2 cellular contexts compared by ENCODE assay signal in the genomic region with DNA sequence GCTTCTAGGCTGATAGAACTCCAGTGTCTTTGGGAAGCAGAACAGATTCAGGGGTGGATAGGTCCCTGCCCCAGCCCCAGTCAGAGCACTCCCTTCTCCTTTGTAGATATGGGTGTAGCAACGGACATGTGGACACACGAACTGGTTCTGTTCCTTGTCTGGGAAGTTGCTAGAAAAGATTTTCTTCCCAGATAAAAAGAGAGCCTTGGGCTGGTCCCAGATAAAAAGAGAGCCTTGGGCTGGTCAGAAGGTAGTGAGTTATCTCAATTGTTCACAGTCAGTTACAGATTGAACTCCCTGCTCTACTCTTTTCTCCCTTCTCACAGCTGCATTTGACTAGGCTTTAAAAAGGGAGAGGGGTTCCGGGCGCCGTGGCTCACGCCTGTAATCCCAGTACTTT.
TF ChIP-seq lines count a peak whose summit lies in the region.

No MANE protein-coding gene starts in this region.

TF ChIP-seq in SK-N-SH treated with all-trans-retinoic acid at 6 μM for 48 hours, 23 proteins besides CTCF, POLR2A, EP300 and RAD21 (continued from another document):
- TF ChIP-seq, protein P1, sequence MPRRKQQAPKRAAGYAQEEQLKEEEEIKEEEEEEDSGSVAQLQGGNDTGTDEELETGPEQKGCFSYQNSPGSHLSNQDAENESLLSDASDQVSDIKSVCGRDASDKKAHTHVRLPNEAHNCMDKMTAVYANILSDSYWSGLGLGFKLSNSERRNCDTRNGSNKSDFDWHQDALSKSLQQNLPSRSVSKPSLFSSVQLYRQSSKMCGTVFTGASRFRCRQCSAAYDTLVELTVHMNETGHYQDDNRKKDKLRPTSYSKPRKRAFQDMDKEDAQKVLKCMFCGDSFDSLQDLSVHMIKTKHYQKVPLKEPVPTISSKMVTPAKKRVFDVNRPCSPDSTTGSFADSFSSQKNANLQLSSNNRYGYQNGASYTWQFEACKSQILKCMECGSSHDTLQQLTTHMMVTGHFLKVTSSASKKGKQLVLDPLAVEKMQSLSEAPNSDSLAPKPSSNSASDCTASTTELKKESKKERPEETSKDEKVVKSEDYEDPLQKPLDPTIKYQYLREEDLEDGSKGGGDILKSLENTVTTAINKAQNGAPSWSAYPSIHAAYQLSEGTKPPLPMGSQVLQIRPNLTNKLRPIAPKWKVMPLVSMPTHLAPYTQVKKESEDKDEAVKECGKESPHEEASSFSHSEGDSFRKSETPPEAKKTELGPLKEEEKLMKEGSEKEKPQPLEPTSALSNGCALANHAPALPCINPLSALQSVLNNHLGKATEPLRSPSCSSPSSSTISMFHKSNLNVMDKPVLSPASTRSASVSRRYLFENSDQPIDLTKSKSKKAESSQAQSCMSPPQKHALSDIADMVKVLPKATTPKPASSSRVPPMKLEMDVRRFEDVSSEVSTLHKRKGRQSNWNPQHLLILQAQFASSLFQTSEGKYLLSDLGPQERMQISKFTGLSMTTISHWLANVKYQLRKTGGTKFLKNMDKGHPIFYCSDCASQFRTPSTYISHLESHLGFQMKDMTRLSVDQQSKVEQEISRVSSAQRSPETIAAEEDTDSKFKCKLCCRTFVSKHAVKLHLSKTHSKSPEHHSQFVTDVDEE (CRISPR knock-in tag; IDR thresholded peaks at IDR 0.05) = no peak
- TF ChIP-seq PPARA (CRISPR knock-in tag; IDR thresholded peaks at IDR 0.05; ENCODE audit: borderline replicate concordance) (no peak), OSR1 (CRISPR knock-in tag; IDR thresholded peaks at IDR 0.05) (no peak), GLIS3 (CRISPR knock-in tag; IDR thresholded peaks at IDR 0.05) (no peak), ZFP3 (CRISPR knock-in tag; IDR thresholded peaks at IDR 0.05) (no peak), ESRRG (CRISPR knock-in tag; IDR thresholded peaks at IDR 0.05) (no peak), ISL1 (CRISPR knock-in tag; IDR thresholded peaks at IDR 0.05) (no peak), TOX (CRISPR knock-in tag; IDR thresholded peaks at IDR 0.05; ENCODE audit: borderline replicate concordance) (no peak), ZNF70 (CRISPR knock-in tag; IDR thresholded peaks at IDR 0.05) (no peak)
- TF ChIP-seq, protein P2, sequence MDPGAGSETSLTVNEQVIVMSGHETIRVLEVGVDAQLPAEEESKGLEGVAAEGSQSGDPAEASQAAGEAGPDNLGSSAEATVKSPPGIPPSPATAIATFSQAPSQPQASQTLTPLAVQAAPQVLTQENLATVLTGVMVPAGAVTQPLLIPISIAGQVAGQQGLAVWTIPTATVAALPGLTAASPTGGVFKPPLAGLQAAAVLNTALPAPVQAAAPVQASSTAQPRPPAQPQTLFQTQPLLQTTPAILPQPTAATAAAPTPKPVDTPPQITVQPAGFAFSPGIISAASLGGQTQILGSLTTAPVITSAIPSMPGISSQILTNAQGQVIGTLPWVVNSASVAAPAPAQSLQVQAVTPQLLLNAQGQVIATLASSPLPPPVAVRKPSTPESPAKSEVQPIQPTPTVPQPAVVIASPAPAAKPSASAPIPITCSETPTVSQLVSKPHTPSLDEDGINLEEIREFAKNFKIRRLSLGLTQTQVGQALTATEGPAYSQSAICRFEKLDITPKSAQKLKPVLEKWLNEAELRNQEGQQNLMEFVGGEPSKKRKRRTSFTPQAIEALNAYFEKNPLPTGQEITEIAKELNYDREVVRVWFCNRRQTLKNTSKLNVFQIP (CRISPR knock-in tag; IDR thresholded peaks at IDR 0.05; ENCODE audit: borderline replicate concordance, low read depth) = no peak
- TF ChIP-seq, protein P3, sequence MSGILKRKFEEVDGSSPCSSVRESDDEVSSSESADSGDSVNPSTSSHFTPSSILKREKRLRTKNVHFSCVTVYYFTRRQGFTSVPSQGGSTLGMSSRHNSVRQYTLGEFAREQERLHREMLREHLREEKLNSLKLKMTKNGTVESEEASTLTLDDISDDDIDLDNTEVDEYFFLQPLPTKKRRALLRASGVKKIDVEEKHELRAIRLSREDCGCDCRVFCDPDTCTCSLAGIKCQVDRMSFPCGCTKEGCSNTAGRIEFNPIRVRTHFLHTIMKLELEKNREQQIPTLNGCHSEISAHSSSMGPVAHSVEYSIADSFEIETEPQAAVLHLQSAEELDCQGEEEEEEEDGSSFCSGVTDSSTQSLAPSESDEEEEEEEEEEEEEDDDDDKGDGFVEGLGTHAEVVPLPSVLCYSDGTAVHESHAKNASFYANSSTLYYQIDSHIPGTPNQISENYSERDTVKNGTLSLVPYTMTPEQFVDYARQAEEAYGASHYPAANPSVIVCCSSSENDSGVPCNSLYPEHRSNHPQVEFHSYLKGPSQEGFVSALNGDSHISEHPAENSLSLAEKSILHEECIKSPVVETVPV (CRISPR knock-in tag; IDR thresholded peaks at IDR 0.05) = no peak

TF ChIP-seq in SK-N-SH, 30 proteins besides CTCF, POLR2A, EP300 and RAD21 (continued from another document):
- TF ChIP-seq, protein P4, sequence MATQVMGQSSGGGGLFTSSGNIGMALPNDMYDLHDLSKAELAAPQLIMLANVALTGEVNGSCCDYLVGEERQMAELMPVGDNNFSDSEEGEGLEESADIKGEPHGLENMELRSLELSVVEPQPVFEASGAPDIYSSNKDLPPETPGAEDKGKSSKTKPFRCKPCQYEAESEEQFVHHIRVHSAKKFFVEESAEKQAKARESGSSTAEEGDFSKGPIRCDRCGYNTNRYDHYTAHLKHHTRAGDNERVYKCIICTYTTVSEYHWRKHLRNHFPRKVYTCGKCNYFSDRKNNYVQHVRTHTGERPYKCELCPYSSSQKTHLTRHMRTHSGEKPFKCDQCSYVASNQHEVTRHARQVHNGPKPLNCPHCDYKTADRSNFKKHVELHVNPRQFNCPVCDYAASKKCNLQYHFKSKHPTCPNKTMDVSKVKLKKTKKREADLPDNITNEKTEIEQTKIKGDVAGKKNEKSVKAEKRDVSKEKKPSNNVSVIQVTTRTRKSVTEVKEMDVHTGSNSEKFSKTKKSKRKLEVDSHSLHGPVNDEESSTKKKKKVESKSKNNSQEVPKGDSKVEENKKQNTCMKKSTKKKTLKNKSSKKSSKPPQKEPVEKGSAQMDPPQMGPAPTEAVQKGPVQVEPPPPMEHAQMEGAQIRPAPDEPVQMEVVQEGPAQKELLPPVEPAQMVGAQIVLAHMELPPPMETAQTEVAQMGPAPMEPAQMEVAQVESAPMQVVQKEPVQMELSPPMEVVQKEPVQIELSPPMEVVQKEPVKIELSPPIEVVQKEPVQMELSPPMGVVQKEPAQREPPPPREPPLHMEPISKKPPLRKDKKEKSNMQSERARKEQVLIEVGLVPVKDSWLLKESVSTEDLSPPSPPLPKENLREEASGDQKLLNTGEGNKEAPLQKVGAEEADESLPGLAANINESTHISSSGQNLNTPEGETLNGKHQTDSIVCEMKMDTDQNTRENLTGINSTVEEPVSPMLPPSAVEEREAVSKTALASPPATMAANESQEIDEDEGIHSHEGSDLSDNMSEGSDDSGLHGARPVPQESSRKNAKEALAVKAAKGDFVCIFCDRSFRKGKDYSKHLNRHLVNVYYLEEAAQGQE (IDR thresholded peaks at IDR 0.05; ENCODE audit: low read depth, low read length) = no peak
- TF ChIP-seq, protein P5, sequence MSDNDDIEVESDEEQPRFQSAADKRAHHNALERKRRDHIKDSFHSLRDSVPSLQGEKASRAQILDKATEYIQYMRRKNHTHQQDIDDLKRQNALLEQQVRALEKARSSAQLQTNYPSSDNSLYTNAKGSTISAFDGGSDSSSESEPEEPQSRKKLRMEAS (IDR thresholded peaks at IDR 0.05; ENCODE audit: low read depth) = no peak
- no peak for TF ChIP-seq EZH2phosphoT487 (IDR thresholded peaks at IDR 0.05; ENCODE audit: borderline replicate concordance, low read depth)
